Comparison of ENCODE assay signal across 15 cellular contexts in genomic region chr6:136012198-136012884, GRCh38.
A peak's percentile ranks its signal among the peaks of the same experiment; 100 is the strongest.
DNase-seq lines count a peak whose midpoint lies in the region; FAIRE-seq and TF ChIP-seq lines count a peak whose summit lies in the region.
"Had no signal": no experiment of that assay in that cellular context is flagged by ENCODE, and none has a peak within 500 bp of the region (broad histone marks: within the 10 kb centered on the region; RNA-seq: fewer than 3 reads in every experiment).

No MANE protein-coding gene starts in this region.

- no peaks in the 10 kb centered on the region for H3K9me1 ChIP-seq in endothelial cell of umbilical vein (replicated peaks; ENCODE audit: control insufficient read depth, extremely low read depth, insufficient read depth, low read length)

- peak overlapping the region; percentile 22 for H3K27ac ChIP-seq in endothelial cell of umbilical vein (ENCODE audit: insufficient read depth, low read depth, low read length)
- H3K27ac ChIP-seq: neutrophil had no signal

- H4K20me1 ChIP-seq in endothelial cell of umbilical vein (replicated peaks; ENCODE audit: control insufficient read depth, extremely low read depth, insufficient read depth, low read length), result no peaks in the 10 kb centered on the region

- H3K4me3 ChIP-seq in endothelial cell of umbilical vein (replicated peaks in 1 of 3; ENCODE audit: insufficient read depth in 1 of 3, low read depth in 1 of 3, low read length in 3 of 3), result no peak overlapping the region

- no peak overlapping the region for H3K9ac ChIP-seq in endothelial cell of umbilical vein (replicated peaks; ENCODE audit: extremely low read depth, insufficient read depth, low read length)

- H3K4me2 ChIP-seq in endothelial cell of umbilical vein (ENCODE audit: insufficient read depth, low read length), result peak overlapping the region; percentile 14

- no peak for TF ChIP-seq CTCF in endothelial cell of umbilical vein (IDR thresholded peaks at IDR 0.05; ENCODE audit: extremely low read depth in 1 of 2, insufficient read depth in 1 of 2, low read depth in 1 of 2, low read length in 2 of 2)

- no peaks in the 10 kb centered on the region for H3K79me2 ChIP-seq in endothelial cell of umbilical vein (ENCODE audit: control insufficient read depth, insufficient read depth, low read length)

- peak overlapping the region; percentile 92 for H2AFZ ChIP-seq in endothelial cell of umbilical vein (ENCODE audit: low read depth, low read length)

- TF ChIP-seq POLR2A in endothelial cell of umbilical vein (IDR thresholded peaks at IDR 0.05; ENCODE audit: low read depth, low read length), result no peak

- peak; percentile 59 for FAIRE-seq in endothelial cell of umbilical vein (lab: Jason Lieb, UNC)
- FAIRE-seq: islet of Langerhans had no signal

- H3K4me1 ChIP-seq in endothelial cell of umbilical vein (ENCODE audit: control insufficient read depth, extremely low read depth, insufficient read depth, low read length), result peaks cover 11% of the 10 kb centered on the region

- no TSS peak for BruUV-seq in endothelial cell of umbilical vein (replicated peaks; lab: Mats Ljungman, UMichigan)

- no peaks in the 10 kb centered on the region for H3K27me3 ChIP-seq in endothelial cell of umbilical vein (ENCODE audit: control insufficient read depth in 2 of 2, insufficient read depth in 2 of 2, low read length in 2 of 2)
- H3K27me3 ChIP-seq: neutrophil had no signal

- no peaks in the 10 kb centered on the region for H3K9me3 ChIP-seq in endothelial cell of umbilical vein (replicated peaks; ENCODE audit: control insufficient read depth, insufficient read depth, low read length)
- H3K9me3 ChIP-seq: neutrophil had no signal

- DNase-seq in ELR (ENCODE audit: low read depth) (peak; percentile 87), RKO (ENCODE audit: low spot score) (peak; percentile 37), endothelial cell of umbilical vein (ENCODE audit: low read depth, low spot score) (peak; percentile 61), non-pigmented ciliary epithelial cell (ENCODE audit: low read depth) (peak; percentile 90), NCI-H526 (lab: John Stamatoyannopoulos, UW) (no peak), activated T-cell treated with anti-CD3 and anti-CD28 coated beads for 4 hours (no peak), NCI-H446 treated with DMSO at 0.1 percent for 48 hours (lab: John Stamatoyannopoulos, UW) (no peak), NCI-H510A (lab: John Stamatoyannopoulos, UW) (no peak)
- DNase-seq: amygdala; DMS 273 treated with DMSO at 0.1 percent for 48 hours; NCI-H1105 treated with DMSO at 0.1 percent for 48 hours; NK-92 treated with Interleukin-12 subunit alpha and Interleukin-12 subunit beta, amount 100 ng/mL, for 24 hours; stimulated activated naive CD4-positive, alpha-beta T cell had no signal

- dilution Hi-C loops in endothelial cell of umbilical vein (cut with MboI; ENCODE audit: extremely low pct_ligation_motif_present, low sequenced_read_pairs), result no loop called here

- H3K36me3 ChIP-seq in endothelial cell of umbilical vein (ENCODE audit: control insufficient read depth in 2 of 2, extremely low read depth in 1 of 2, insufficient read depth in 2 of 2, low read length in 2 of 2), result no peaks in the 10 kb centered on the region
- H3K36me3 ChIP-seq: neutrophil had no signal

- CTCF ChIA-PET in endothelial cell of umbilical vein (lab: Charles Lee), result interaction anchor here (1.1 to 3.3 kb wide), 4 partner anchors 11 to 477 kb away, joined by 4 to 9 read pairs (median 8); no protein-coding TSS in a partner anchor

- intact Hi-C loops in endothelial cell of umbilical vein (cut with micrococcal nuclease), result no loop called here

- POLR2A ChIA-PET in endothelial cell of umbilical vein (lab: Charles Lee), result interaction anchor here (0.6 kb wide), 1 partner anchor 1350 kb away, joined by 5 read pairs; no protein-coding TSS in a partner anchor

TF ChIP-seq in endothelial cell of umbilical vein, 7 proteins besides CTCF, POLR2A, EP300 and RAD21:
- TF ChIP-seq FOS (IDR thresholded peaks at IDR 0.05; ENCODE audit: borderline replicate concordance, insufficient read depth, low read length) (peak; percentile 60), GATA2 (IDR thresholded peaks at IDR 0.05; ENCODE audit: insufficient read depth, insufficient read length, low read depth, low read length) (no peak), JUN (IDR thresholded peaks at IDR 0.05; ENCODE audit: borderline replicate concordance, insufficient read depth, insufficient read length, low read depth) (no peak), MYC (IDR thresholded peaks at IDR 0.05; ENCODE audit: low read depth, low read length) (no peak), MAX (IDR thresholded peaks at IDR 0.05; ENCODE audit: insufficient read depth, insufficient read length) (no peak)
TF ChIP-seq in endothelial cell of umbilical vein: peak in this region for 1.

Comparison
In these comparisons a context has a peak if more than half of its experiments do, and no peak if none do; other contexts are left out.
1. DNase-seq: peak in ELR (single experiment), RKO (single experiment), endothelial cell of umbilical vein (single experiment) and non-pigmented ciliary epithelial cell (single experiment); none in NCI-H526 (0 of 2), activated T-cell treated with anti-CD3 and anti-CD28 coated beads for 4 hours (single experiment), NCI-H446 treated with DMSO at 0.1 percent for 48 hours (single experiment) and NCI-H510A (single experiment).